8 cellular contexts compared by ENCODE assay signal in genomic region chr9:63337899-63338604, GRCh38.
DNase-seq lines count a peak whose midpoint lies in the region; ATAC-seq, FAIRE-seq and TF ChIP-seq lines count a peak whose summit lies in the region.
"Not testable (repeated sequence)": the region's sequence is repeated elsewhere in the genome, so short reads cannot be mapped to it uniquely, and the experiment has no call there.

No MANE protein-coding gene starts in this region.

- H2AK9ac ChIP-seq in IMR-90 (replicated peaks; ENCODE audit: low read depth, low read length, poor library complexity) = not testable (repeated sequence)

- not testable (repeated sequence) for H2BK15ac ChIP-seq in IMR-90 (ENCODE audit: low read depth, low read length)

- H3K4me3 ChIP-seq in AG10803 (ENCODE audit: low read length); IMR-90 (ENCODE audit: insufficient read depth, low read depth, low read length); endothelial cell of umbilical vein (replicated peaks in 1 of 3; ENCODE audit: insufficient read depth in 1 of 3, low read depth in 1 of 3, low read length in 3 of 3); right atrium auricular region; neural progenitor cell: not testable (repeated sequence)
- H3K4me3 ChIP-seq in adipocyte (ENCODE audit: low read length) = peak overlapping the region; percentile 12

- not testable (repeated sequence) for H3K56ac ChIP-seq in IMR-90 (ENCODE audit: extremely low read depth, insufficient read depth, low read length)

- not testable (repeated sequence) for H2AK5ac ChIP-seq in IMR-90 (ENCODE audit: low read depth, low read length)

- not testable (repeated sequence) for H3K27me3 Mint-ChIP-seq in T-helper 1 cell treated with Interleukin-12 subunit alpha and Interleukin-12 subunit beta and Interleukin-4 antibody, amounts not matched to agents 30 μg/mL and 1 μg/mL, for 36 hours (ENCODE audit: low read depth); neural progenitor cell (ENCODE audit: insufficient read depth, low read depth); stimulated activated naive CD8-positive, alpha-beta T cell treated with anti-CD3 and anti-CD28 coated beads, Interleukin-15, Interleukin-2, amounts not matched to agents 100 ng/mL and 50 ng/mL, for 24 hours

- not testable (repeated sequence) for H3K18ac ChIP-seq in IMR-90 (ENCODE audit: low read depth, low read length)

- TF ChIP-seq POLR2A in IMR-90 (IDR thresholded peaks at IDR 0.05; ENCODE audit: low read depth, low read length); endothelial cell of umbilical vein (IDR thresholded peaks at IDR 0.05; ENCODE audit: low read depth, low read length): not testable (repeated sequence)

- not testable (repeated sequence) for H3K23ac ChIP-seq in IMR-90 (ENCODE audit: low read depth, low read length)

- ATAC-seq in IMR-90 (ENCODE audit: low read depth) = not testable (repeated sequence)

- H3K9me3 Mint-ChIP-seq in T-helper 1 cell treated with Interleukin-12 subunit alpha and Interleukin-12 subunit beta and Interleukin-4 antibody, amounts not matched to agents 30 μg/mL and 1 μg/mL, for 36 hours; neural progenitor cell; stimulated activated naive CD8-positive, alpha-beta T cell treated with anti-CD3 and anti-CD28 coated beads, Interleukin-15, Interleukin-2, amounts not matched to agents 100 ng/mL and 50 ng/mL, for 24 hours: not testable (repeated sequence)

- not testable (repeated sequence) for H4K91ac ChIP-seq in IMR-90 (ENCODE audit: insufficient read depth, low read depth, low read length)

- H3K4me1 ChIP-seq in IMR-90 (ENCODE audit: control insufficient read depth, insufficient read depth, low read length); adipocyte (ENCODE audit: control insufficient read depth, insufficient read depth, low read length); endothelial cell of umbilical vein (ENCODE audit: control insufficient read depth, extremely low read depth, insufficient read depth, low read length); right atrium auricular region; neural progenitor cell: not testable (repeated sequence)

- TF ChIP-seq RAD21 in IMR-90 (IDR thresholded peaks at IDR 0.05; ENCODE audit: low read length) = not testable (repeated sequence)

- peak overlapping the region; percentile 1; the same call in 1 of the 2 replicates for H2BK120ac ChIP-seq in IMR-90 (ENCODE audit: low read depth, low read length)

- not testable (repeated sequence) for H3K4me1 Mint-ChIP-seq in T-helper 1 cell treated with Interleukin-12 subunit alpha and Interleukin-12 subunit beta and Interleukin-4 antibody, amounts not matched to agents 30 μg/mL and 1 μg/mL, for 36 hours (ENCODE audit: low read depth); neural progenitor cell
- peaks cover 11% of the 10 kb centered on the region for H3K4me1 Mint-ChIP-seq in stimulated activated naive CD8-positive, alpha-beta T cell treated with anti-CD3 and anti-CD28 coated beads, Interleukin-15, Interleukin-2, amounts not matched to agents 100 ng/mL and 50 ng/mL, for 24 hours (ENCODE audit: low read depth)

- peak overlapping the region in 1 of 2 experiments; percentile 9; a peak in 1 of 4 replicates for H4K8ac ChIP-seq in IMR-90 (ENCODE audit: low read depth in 2 of 2, low read length in 2 of 2)

- not testable (repeated sequence) for H3K36me3 Mint-ChIP-seq in T-helper 1 cell treated with Interleukin-12 subunit alpha and Interleukin-12 subunit beta and Interleukin-4 antibody, amounts not matched to agents 30 μg/mL and 1 μg/mL, for 36 hours (ENCODE audit: low read depth); neural progenitor cell; stimulated activated naive CD8-positive, alpha-beta T cell treated with anti-CD3 and anti-CD28 coated beads, Interleukin-15, Interleukin-2, amounts not matched to agents 100 ng/mL and 50 ng/mL, for 24 hours (ENCODE audit: low read depth)

- H3K4ac ChIP-seq in IMR-90 (ENCODE audit: low read depth, low read length) = not testable (repeated sequence)

- H4K5ac ChIP-seq in IMR-90 (ENCODE audit: low read depth, low read length) = not testable (repeated sequence)

- POLR2A ChIA-PET in IMR-90 (lab: Charles Lee; ENCODE audit: unreplicated experiment); endothelial cell of umbilical vein (lab: Charles Lee): not testable (repeated sequence)

- not testable (repeated sequence) for H3K14ac ChIP-seq in IMR-90 (replicated peaks; ENCODE audit: low read depth, low read length)

- BruUV-seq in IMR-90 (replicated peaks; lab: Mats Ljungman, UMichigan) = not testable (repeated sequence)
- TSS peak; percentile 69 for BruUV-seq in endothelial cell of umbilical vein (replicated peaks; lab: Mats Ljungman, UMichigan)

- not testable (repeated sequence) for FAIRE-seq in endothelial cell of umbilical vein (lab: Jason Lieb, UNC)

- peak overlapping the region; percentile 51; the same call in 1 of the 2 replicates for H3K4me2 ChIP-seq in IMR-90 (ENCODE audit: low read depth, low read length)
- peak overlapping the region; percentile 4 for H3K4me2 ChIP-seq in endothelial cell of umbilical vein (ENCODE audit: insufficient read depth, low read length)
- not testable (repeated sequence) for H3K4me2 ChIP-seq in neural progenitor cell

- H3K4me3 Mint-ChIP-seq in T-helper 1 cell treated with Interleukin-12 subunit alpha and Interleukin-12 subunit beta and Interleukin-4 antibody, amounts not matched to agents 30 μg/mL and 1 μg/mL, for 36 hours = peak overlapping the region; percentile 2
- not testable (repeated sequence) for H3K4me3 Mint-ChIP-seq in neural progenitor cell; stimulated activated naive CD8-positive, alpha-beta T cell treated with anti-CD3 and anti-CD28 coated beads, Interleukin-15, Interleukin-2, amounts not matched to agents 100 ng/mL and 50 ng/mL, for 24 hours

- H2BK20ac ChIP-seq in IMR-90 (ENCODE audit: low read depth, low read length) = not testable (repeated sequence)

- not testable (repeated sequence) for H3F3A ChIP-seq in neural progenitor cell (ENCODE audit: low read depth)

- TF ChIP-seq CTCF in AG10803 (conservative IDR thresholded peaks at IDR 0.05; ENCODE audit: low read length); IMR-90 (conservative IDR thresholded peaks at IDR 0.05; ENCODE audit: low read depth, low read length); endothelial cell of umbilical vein (IDR thresholded peaks at IDR 0.05; ENCODE audit: extremely low read depth in 1 of 2, insufficient read depth in 1 of 2, low read depth in 1 of 2, low read length in 2 of 2); right atrium auricular region (IDR thresholded peaks at IDR 0.05); neural progenitor cell (IDR thresholded peaks at IDR 0.05): not testable (repeated sequence)

- H3K27me3 ChIP-seq in IMR-90 (ENCODE audit: control insufficient read depth, insufficient read depth, low read length); adipocyte (replicated peaks; ENCODE audit: control insufficient read depth, insufficient read depth, low read length); endothelial cell of umbilical vein (ENCODE audit: control insufficient read depth in 2 of 2, insufficient read depth in 2 of 2, low read length in 2 of 2); right atrium auricular region: not testable (repeated sequence)
- H3K27me3 ChIP-seq in neural progenitor cell = peaks cover 11% of the 10 kb centered on the region

- H3K9me1 ChIP-seq in IMR-90 (ENCODE audit: insufficient read depth, low read length); endothelial cell of umbilical vein (replicated peaks; ENCODE audit: control insufficient read depth, extremely low read depth, insufficient read depth, low read length): not testable (repeated sequence)

- H2AFZ ChIP-seq in IMR-90 (replicated peaks; ENCODE audit: low read length, poor library complexity); endothelial cell of umbilical vein (ENCODE audit: low read depth, low read length); neural progenitor cell (replicated peaks): not testable (repeated sequence)

- H3K27ac ChIP-seq in IMR-90 (ENCODE audit: insufficient read depth, low read length) = peak overlapping the region; percentile 29; the same call in 1 of the 2 replicates
- peak overlapping the region; percentile 82 for H3K27ac ChIP-seq in endothelial cell of umbilical vein (ENCODE audit: insufficient read depth, low read depth, low read length)
- peak overlapping the region; percentile 73 to 81 for H3K27ac ChIP-seq in right atrium auricular region
- H3K27ac ChIP-seq in neural progenitor cell = not testable (repeated sequence)

- not testable (repeated sequence) for H3K79me2 ChIP-seq in endothelial cell of umbilical vein (ENCODE audit: control insufficient read depth, insufficient read depth, low read length); neural progenitor cell (ENCODE audit: low read depth)

- peak overlapping the region; percentile 28 for H2BK5ac ChIP-seq in IMR-90 (ENCODE audit: low read depth, low read length, poor library complexity, severe bottlenecking)

- dilution Hi-C loops in IMR-90 (cut with HindIII; ENCODE audit: low sequenced_read_pairs, unreplicated experiment); endothelial cell of umbilical vein (cut with MboI; ENCODE audit: extremely low pct_ligation_motif_present, low sequenced_read_pairs): not testable (repeated sequence)

- not testable (repeated sequence) for H3K79me1 ChIP-seq in IMR-90 (ENCODE audit: low read depth in 1 of 2, low read length in 2 of 2)

- not testable (repeated sequence) for H3K9ac ChIP-seq in IMR-90 (ENCODE audit: low read depth, low read length); endothelial cell of umbilical vein (replicated peaks; ENCODE audit: extremely low read depth, insufficient read depth, low read length); neural progenitor cell
- H3K9ac ChIP-seq in adipocyte (ENCODE audit: low read length) = peak overlapping the region; percentile 32

- H4K20me1 ChIP-seq in IMR-90 (ENCODE audit: insufficient read depth, low read length); endothelial cell of umbilical vein (replicated peaks; ENCODE audit: control insufficient read depth, extremely low read depth, insufficient read depth, low read length); neural progenitor cell (ENCODE audit: low read depth): not testable (repeated sequence)

- in situ Hi-C loops in IMR-90 (cut with MboI; ENCODE audit: low sequenced_read_pairs) = not testable (repeated sequence)

- CTCF ChIA-PET in IMR-90 (lab: Yijun Ruan, JAX); endothelial cell of umbilical vein (lab: Charles Lee): not testable (repeated sequence)

- not testable (repeated sequence) for H3K36me3 ChIP-seq in IMR-90 (ENCODE audit: control insufficient read depth, insufficient read depth, low read length); adipocyte (ENCODE audit: control insufficient read depth, insufficient read depth, low read length, severe bottlenecking); endothelial cell of umbilical vein (ENCODE audit: control insufficient read depth in 2 of 2, extremely low read depth in 1 of 2, insufficient read depth in 2 of 2, low read length in 2 of 2); right atrium auricular region; neural progenitor cell

- no CpG with 5 or more reads among the region's 6 CpGs for WGBS in IMR-90 (ENCODE audit: extremely low coverage in 2 of 2, insufficient read length in 1 of 2), 2 experiments

- intact Hi-C loops in IMR-90 (cut with micrococcal nuclease); endothelial cell of umbilical vein (cut with micrococcal nuclease): not testable (repeated sequence)

- DNase-seq in AG10803 (ENCODE audit: low read depth) (peak; percentile 21), IMR-90 (peak; percentile 84), adipocyte (ENCODE audit: low read depth) (peak; percentile 6), endothelial cell of umbilical vein (ENCODE audit: low read depth, low spot score) (peak; percentile 78)
- not testable (repeated sequence) for DNase-seq in right atrium auricular region (ENCODE audit: low spot score); neural progenitor cell (ENCODE audit: low spot score)

- not testable (repeated sequence) for H3K9me3 ChIP-seq in IMR-90 (ENCODE audit: control insufficient read depth, insufficient read depth, low read length); adipocyte (ENCODE audit: control insufficient read depth, low read length); endothelial cell of umbilical vein (replicated peaks; ENCODE audit: control insufficient read depth, insufficient read depth, low read length); right atrium auricular region; neural progenitor cell (ENCODE audit: low read depth)

- H3K27ac Mint-ChIP-seq in T-helper 1 cell treated with Interleukin-12 subunit alpha and Interleukin-12 subunit beta and Interleukin-4 antibody, amounts not matched to agents 30 μg/mL and 1 μg/mL, for 36 hours = peak overlapping the region; percentile 72
- H3K27ac Mint-ChIP-seq in neural progenitor cell = peak overlapping the region; percentile 63
- H3K27ac Mint-ChIP-seq in stimulated activated naive CD8-positive, alpha-beta T cell treated with anti-CD3 and anti-CD28 coated beads, Interleukin-15, Interleukin-2, amounts not matched to agents 100 ng/mL and 50 ng/mL, for 24 hours = peak overlapping the region; percentile 52
